ENCODE assay signal across 9 cellular contexts in genomic region chr1:61183471-61184034, GRCh38.
DNase-seq lines count a peak whose midpoint lies in the region; ATAC-seq and TF ChIP-seq lines count a peak whose summit lies in the region.
"Had no signal": no experiment of that assay in that cellular context is flagged by ENCODE, and none has a peak within 500 bp of the region (broad histone marks: within the 10 kb centered on the region; RNA-seq: fewer than 3 reads in every experiment).

No MANE protein-coding gene starts in this region.

- H3K9me2 ChIP-seq in SK-N-SH: no peaks in the 10 kb centered on the region

- WGBS in SK-N-SH (ENCODE audit: low lambda C conversion rate): 81% methylated on average over 8 of the region's 8 CpGs
- 26% methylated on average over 8 of the region's 8 CpGs for WGBS in esophagus muscularis mucosa
- WGBS in lower leg skin, 2 donors: 20 to 29% methylated on average over 8 of the region's 8 CpGs

- no peaks in the 10 kb centered on the region for H3K9me3 ChIP-seq in SK-N-SH
- no peaks in the 10 kb centered on the region for H3K9me3 ChIP-seq in esophagus muscularis mucosa
- no peaks in the 10 kb centered on the region for H3K9me3 ChIP-seq in muscle layer of colon (ENCODE audit: low read length)
- H3K9me3 ChIP-seq in vagina: no peaks in the 10 kb centered on the region
- H3K9me3 ChIP-seq in CD4-positive, alpha-beta memory T cell (ENCODE audit: control insufficient read depth in 1 of 2, low read length in 2 of 2): no peaks in the 10 kb centered on the region

- no peaks in the 10 kb centered on the region for H3K36me3 Mint-ChIP-seq in CD4-positive, alpha-beta memory T cell

- H3F3A ChIP-seq in SK-N-SH (replicated peaks; ENCODE audit: insufficient read depth): peaks cover 8% of the 10 kb centered on the region

- no peaks in the 10 kb centered on the region for H3K9me3 Mint-ChIP-seq in CD4-positive, alpha-beta memory T cell

- TF ChIP-seq CTCF in SK-N-SH (IDR thresholded peaks at IDR 0.05): no peak
- no peak for TF ChIP-seq CTCF in esophagus muscularis mucosa (IDR thresholded peaks at IDR 0.05)
- TF ChIP-seq CTCF in vagina (IDR thresholded peaks at IDR 0.05): no peak
- TF ChIP-seq CTCF in lower leg skin (IDR thresholded peaks at IDR 0.05): peak in 1 of 3 donors; percentile 51

- DNase-seq in SK-N-SH (no peak), esophagus muscularis mucosa (ENCODE audit: extremely low spot score) (no peak), vagina (ENCODE audit: extremely low spot score in 2 of 2) (no peak), lower leg skin (ENCODE audit: low spot score in 2 of 2) (no peak)
- DNase-seq in CD4-positive, alpha-beta memory T cell: no peak
- no peak for DNase-seq in activated CD4-positive, alpha-beta T cell treated with anti-CD3 and anti-CD28 coated beads, Interleukin-2, amount 50 U/mL, for 1 hour

- TF ChIP-seq EP300 in SK-N-SH (IDR thresholded peaks at IDR 0.05; ENCODE audit: borderline replicate concordance in 1 of 2, low read depth in 1 of 2, low read length in 1 of 2): no peak
- no peak for TF ChIP-seq EP300 in esophagus muscularis mucosa (IDR thresholded peaks at IDR 0.05)

- CTCF ChIA-PET in SK-N-SH (lab: Yijun Ruan, JAX): no interaction called here
- CTCF ChIA-PET in CD4-positive, alpha-beta memory T cell (lab: Charles Lee; ENCODE audit: partially characterized antibody): no interaction called here

- H3K27ac Mint-ChIP-seq in CD4-positive, alpha-beta memory T cell: no peak overlapping the region

- H2AFZ ChIP-seq in SK-N-SH (ENCODE audit: low read depth): no peak overlapping the region

- H3K4me2 ChIP-seq in SK-N-SH: no peak overlapping the region
- H3K4me2 ChIP-seq: KMS-11 had no signal

- no peak for TF ChIP-seq RAD21 in SK-N-SH (IDR thresholded peaks at IDR 0.05; ENCODE audit: low read length)

- no peak overlapping the region for H3K4me3 ChIP-seq in SK-N-SH (ENCODE audit: low read depth in 2 of 2, low read length in 1 of 2)
- H3K4me3 ChIP-seq in esophagus muscularis mucosa: peak overlapping the region; percentile 43 to 51 (median 48)
- peak overlapping the region; percentile 17 to 74 for H3K4me3 ChIP-seq in muscle layer of colon (ENCODE audit: low read depth in 1 of 2, low read length in 2 of 2)
- H3K4me3 ChIP-seq in vagina: peak overlapping the region; percentile 36
- no peak overlapping the region for H3K4me3 ChIP-seq in CD4-positive, alpha-beta memory T cell (ENCODE audit: low read length in 2 of 2)
- no peak overlapping the region for H3K4me3 ChIP-seq in lower leg skin (ENCODE audit: low read depth, poor library complexity, severe bottlenecking)

- no peak for TF ChIP-seq POLR2A in esophagus muscularis mucosa (IDR thresholded peaks at IDR 0.05; ENCODE audit: low read depth)
- TF ChIP-seq POLR2A in vagina (IDR thresholded peaks at IDR 0.05): no peak
- TF ChIP-seq POLR2A in lower leg skin (IDR thresholded peaks at IDR 0.05): no peak

- no peaks in the 10 kb centered on the region for H3K36me3 ChIP-seq in SK-N-SH (replicated peaks in 1 of 2; ENCODE audit: control insufficient read depth in 1 of 2, insufficient read depth in 2 of 2, low read length in 1 of 2)
- no peaks in the 10 kb centered on the region for H3K36me3 ChIP-seq in esophagus muscularis mucosa
- H3K36me3 ChIP-seq in muscle layer of colon (ENCODE audit: insufficient read depth, low read length): no peaks in the 10 kb centered on the region
- H3K36me3 ChIP-seq in vagina: no peaks in the 10 kb centered on the region
- no peaks in the 10 kb centered on the region for H3K36me3 ChIP-seq in CD4-positive, alpha-beta memory T cell (ENCODE audit: insufficient read depth, low read length)

- peak; percentile 26; the same call in 2 of the 3 replicates for ATAC-seq in SK-N-SH treated with all-trans-retinoic acid at 6 μM for 48 hours

- no peaks in the 10 kb centered on the region for H3K27me3 ChIP-seq in SK-N-SH (ENCODE audit: insufficient read depth)
- H3K27me3 ChIP-seq in esophagus muscularis mucosa: no peaks in the 10 kb centered on the region
- no peaks in the 10 kb centered on the region for H3K27me3 ChIP-seq in muscle layer of colon (ENCODE audit: control insufficient read depth in 1 of 2, insufficient read depth in 2 of 2, low read length in 2 of 2)
- no peaks in the 10 kb centered on the region for H3K27me3 ChIP-seq in vagina
- no peaks in the 10 kb centered on the region for H3K27me3 ChIP-seq in CD4-positive, alpha-beta memory T cell (ENCODE audit: insufficient read depth, low read length)

- H4K20me1 ChIP-seq in SK-N-SH (ENCODE audit: insufficient read depth): no peaks in the 10 kb centered on the region

- H3K4me1 ChIP-seq in SK-N-SH (ENCODE audit: control insufficient read depth in 1 of 2, insufficient read depth in 2 of 2, low read depth in 1 of 2, low read length in 1 of 2): peaks cover 21 to 25% of the 10 kb centered on the region in 2 experiments; a peak in 3 of 4 replicates
- peaks cover 66 to 92% (median 87%) of the 10 kb centered on the region in 4 donors for H3K4me1 ChIP-seq in esophagus muscularis mucosa
- H3K4me1 ChIP-seq in muscle layer of colon (ENCODE audit: insufficient read depth, low read length): peaks cover 70% of the 10 kb centered on the region
- peaks cover 45% of the 10 kb centered on the region for H3K4me1 ChIP-seq in vagina
- no peaks in the 10 kb centered on the region for H3K4me1 ChIP-seq in CD4-positive, alpha-beta memory T cell (ENCODE audit: insufficient read depth, low read length)

- intact Hi-C loops in esophagus muscularis mucosa (cut with DNase I): loop anchor here (10.0 kb wide), 1 partner anchor 129 kb away; no protein-coding TSS in a partner anchor
- intact Hi-C loops in vagina (cut with DNase I): no loop called here
- intact Hi-C loops in CD4-positive, alpha-beta memory T cell (cut with micrococcal nuclease): no loop called here
- intact Hi-C loops in lower leg skin (cut with DNase I; ENCODE audit: low total_unique reads): no loop called here

- no peak overlapping the region for H3K9ac ChIP-seq in SK-N-SH
- H3K9ac ChIP-seq in muscle layer of colon (ENCODE audit: low read length): peak overlapping the region; percentile 46
- H3K9ac ChIP-seq: KMS-11 had no signal

- H3K4me1 Mint-ChIP-seq in CD4-positive, alpha-beta memory T cell: peaks cover 0 to 3% (median under 1%) of the 10 kb centered on the region in 4 donors

- H3K27ac ChIP-seq in SK-N-SH (ENCODE audit: low read depth in 2 of 2, low read length in 1 of 2): peak overlapping the region in 1 of 2 experiments; percentile 48; a peak in 2 of 4 replicates
- H3K27ac ChIP-seq in esophagus muscularis mucosa (replicated peaks in 1 of 4): peak overlapping the region; percentile 78 to 86 (median 81)
- H3K27ac ChIP-seq in muscle layer of colon (ENCODE audit: low read depth, low read length): peak overlapping the region; percentile 91
- H3K27ac ChIP-seq in vagina: peak overlapping the region; percentile 73
- H3K27ac ChIP-seq in CD4-positive, alpha-beta memory T cell (ENCODE audit: low read depth, low read length): no peak overlapping the region
- H3K27ac ChIP-seq: KMS-11 had no signal

- H3K27me3 Mint-ChIP-seq in CD4-positive, alpha-beta memory T cell: no peaks in the 10 kb centered on the region

- POLR2A ChIA-PET in SK-N-SH (lab: Yijun Ruan, JAX): interaction anchor here (0.5 kb wide), 1 partner anchor 321 kb away, joined by 5 read pairs; no protein-coding TSS in a partner anchor
- POLR2A ChIA-PET in CD4-positive, alpha-beta memory T cell (lab: Charles Lee; ENCODE audit: partially characterized antibody): no interaction called here

- no peak overlapping the region for H3K4me3 Mint-ChIP-seq in CD4-positive, alpha-beta memory T cell

- H3K79me2 ChIP-seq in SK-N-SH (ENCODE audit: insufficient read depth): no peaks in the 10 kb centered on the region; the same call in 1 of the 2 replicates

TF ChIP-seq in SK-N-SH treated with all-trans-retinoic acid at 6 μM for 48 hours, 23 proteins besides CTCF, POLR2A, EP300 and RAD21:
- TF ChIP-seq ESRRG (CRISPR knock-in tag; IDR thresholded peaks at IDR 0.05): no peak
- no peak for TF ChIP-seq ZFP3 (CRISPR knock-in tag; IDR thresholded peaks at IDR 0.05)
- TF ChIP-seq TCF4 (CRISPR knock-in tag; IDR thresholded peaks at IDR 0.05; ENCODE audit: borderline replicate concordance): no peak
- TF ChIP-seq TOX (CRISPR knock-in tag; IDR thresholded peaks at IDR 0.05; ENCODE audit: borderline replicate concordance): no peak
- TF ChIP-seq ZNF70 (CRISPR knock-in tag; IDR thresholded peaks at IDR 0.05): no peak

TF ChIP-seq in SK-N-SH, 30 proteins besides CTCF, POLR2A, EP300 and RAD21 (continues in another document):
- TF ChIP-seq POLR2AphosphoS5 (IDR thresholded peaks at IDR 0.05; ENCODE audit: low read depth, low read length) (no peak), FOXJ3 (CRISPR knock-in tag; IDR thresholded peaks at IDR 0.05) (no peak), RCOR1 (IDR thresholded peaks at IDR 0.05; ENCODE audit: low read length) (no peak), ZBTB33 (IDR thresholded peaks at IDR 0.05; ENCODE audit: borderline replicate concordance, low read depth) (no peak), JUND (IDR thresholded peaks at IDR 0.05) (no peak), SIN3A (IDR thresholded peaks at IDR 0.05; ENCODE audit: borderline replicate concordance, low read depth, low read length) (no peak), EZH2phosphoT487 (IDR thresholded peaks at IDR 0.05; ENCODE audit: borderline replicate concordance, low read depth) (no peak), GABPA (IDR thresholded peaks at IDR 0.05; ENCODE audit: low read depth) (no peak)
- TF ChIP-seq, protein P1, sequence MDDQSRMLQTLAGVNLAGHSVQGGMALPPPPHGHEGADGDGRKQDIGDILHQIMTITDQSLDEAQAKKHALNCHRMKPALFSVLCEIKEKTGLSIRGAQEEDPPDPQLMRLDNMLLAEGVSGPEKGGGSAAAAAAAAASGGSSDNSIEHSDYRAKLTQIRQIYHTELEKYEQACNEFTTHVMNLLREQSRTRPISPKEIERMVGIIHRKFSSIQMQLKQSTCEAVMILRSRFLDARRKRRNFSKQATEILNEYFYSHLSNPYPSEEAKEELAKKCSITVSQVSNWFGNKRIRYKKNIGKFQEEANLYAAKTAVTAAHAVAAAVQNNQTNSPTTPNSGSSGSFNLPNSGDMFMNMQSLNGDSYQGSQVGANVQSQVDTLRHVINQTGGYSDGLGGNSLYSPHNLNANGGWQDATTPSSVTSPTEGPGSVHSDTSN (IDR thresholded peaks at IDR 0.05): no peak

Comparison
In these comparisons a context has a peak if more than half of its experiments do, and no peak if none do; other contexts are left out.
1. H3K4me3 ChIP-seq: peak in esophagus muscularis mucosa (4 of 4), muscle layer of colon (2 of 2) and vagina (2 of 2); none in SK-N-SH (0 of 2), CD4-positive, alpha-beta memory T cell (0 of 2) and lower leg skin (single experiment).